In genomic region chr11:13271060-13271693, GRCh38 we compare ENCODE assay signal across 24 cellular contexts. TPM values are rescaled to one million over a fixed set of nuclear protein-coding genes. Genes with fewer than 3 reads are reported as not detected.
DNase-seq lines count a peak whose midpoint lies in the region; ATAC-seq and TF ChIP-seq lines count a peak whose summit lies in the region.
"Had no signal": no experiment of that assay in that cellular context is flagged by ENCODE, and none has a peak within 500 bp of the region (broad histone marks: within the 10 kb centered on the region; RNA-seq: fewer than 3 reads in every experiment).

No MANE protein-coding gene starts in this region.

- POLR2A ChIA-PET in PC-9 (lab: Charles Lee; ENCODE audit: unreplicated experiment) (no interaction called here), WTC11 (lab: Charles Lee) (no interaction called here)

- TF ChIP-seq CTCF in PC-9 (conservative IDR thresholded peaks at IDR 0.05), result no peak
- TF ChIP-seq CTCF in colonic mucosa (IDR thresholded peaks at IDR 0.05), result no peak
- TF ChIP-seq CTCF in transverse colon (IDR thresholded peaks at IDR 0.05), result no peak
- TF ChIP-seq CTCF in WTC11 (IDR thresholded peaks at IDR 0.05), result no peak
- TF ChIP-seq CTCF in foreskin fibroblast (IDR thresholded peaks at IDR 0.05; ENCODE audit: low read depth, low read length), result no peak

- H3K9me3 ChIP-seq in PC-9 (ENCODE audit: insufficient read depth, low read depth) (no peaks in the 10 kb centered on the region), colonic mucosa (no peaks in the 10 kb centered on the region), transverse colon (no peaks in the 10 kb centered on the region)
- H3K9me3 ChIP-seq: BLaER1 treated with 17β-estradiol and CSF1 and Interleukin-3, amounts not matched to agents 10 nM and 100 nM; SK-N-SH had no signal

- H3K27ac ChIP-seq in PC-9 (no peak overlapping the region), colonic mucosa (no peak overlapping the region), transverse colon (no peak overlapping the region)
- H3K27ac ChIP-seq: BLaER1 treated with 17β-estradiol and CSF1 and Interleukin-3, amounts not matched to agents 10 nM and 100 nM had no signal

- H3K4me2 ChIP-seq in PC-9, result peak overlapping the region; percentile 34; the same call in 1 of the 2 replicates
- H3K4me2 ChIP-seq: BLaER1 treated with 17β-estradiol and CSF1 and Interleukin-3, amounts not matched to agents 10 nM and 100 nM; SK-N-SH had no signal

- no peak overlapping the region for H3K4me3 ChIP-seq in PC-9
- no peak overlapping the region for H3K4me3 ChIP-seq in colonic mucosa
- no peak overlapping the region for H3K4me3 ChIP-seq in transverse colon
- H3K4me3 ChIP-seq in foreskin fibroblast (ENCODE audit: low read depth in 1 of 2, low read length in 2 of 2), result no peak overlapping the region
- H3K4me3 ChIP-seq: BLaER1 treated with 17β-estradiol and CSF1 and Interleukin-3, amounts not matched to agents 10 nM and 100 nM had no signal

- H3K36me3 Mint-ChIP-seq in activated T-cell treated with anti-CD3 and anti-CD28 coated beads, Interleukin-2, amount 50 U/mL, for 72 hours (ENCODE audit: insufficient read depth in 2 of 2), result no peaks in the 10 kb centered on the region
- H3K36me3 Mint-ChIP-seq in activated T-cell treated with anti-CD3 and anti-CD28 coated beads, Interleukin-2, amount 50 U/mL, for 24 hours (ENCODE audit: low read depth), result no peaks in the 10 kb centered on the region
- H3K36me3 Mint-ChIP-seq in WTC11, result no peaks in the 10 kb centered on the region
- H3K36me3 Mint-ChIP-seq: CD8-positive, alpha-beta T cell; IgD-negative memory B cell; T-cell had no signal

- no peak for ATAC-seq in activated T-cell treated with anti-CD3 and anti-CD28 coated beads, Interleukin-2, amount 50 U/mL, for 72 hours (replicated peaks in 1 of 2)
- no peak for ATAC-seq in WTC11
- ATAC-seq: CD8-positive, alpha-beta T cell; HCT116; T-cell had no signal

- H3K27me3 ChIP-seq in PC-9 (ENCODE audit: insufficient read depth, low read depth) (no peaks in the 10 kb centered on the region), colonic mucosa (no peaks in the 10 kb centered on the region), transverse colon (peaks cover 9% of the 10 kb centered on the region)

- H3K9ac ChIP-seq in colonic mucosa (ENCODE audit: low read depth in 2 of 2, low read length in 2 of 2), result no peak overlapping the region
- H3K9ac ChIP-seq: BLaER1 treated with 17β-estradiol and CSF1 and Interleukin-3, amounts not matched to agents 10 nM and 100 nM; SK-N-SH had no signal

- H4K20me1 ChIP-seq in PC-9 (ENCODE audit: insufficient read depth), result no peaks in the 10 kb centered on the region
- H4K20me1 ChIP-seq: BLaER1 treated with 17β-estradiol and CSF1 and Interleukin-3, amounts not matched to agents 10 nM and 100 nM had no signal

- WGBS in transverse colon (ENCODE audit: low coverage in 1 of 2), 2 donors, result 25% methylated on average over 1 of the region's 1 CpG; no CpG with 5 or more reads in 1 of the 2 donors

- no peak overlapping the region for H3K4me3 Mint-ChIP-seq in activated T-cell treated with anti-CD3 and anti-CD28 coated beads, Interleukin-2, amount 50 U/mL, for 72 hours
- H3K4me3 Mint-ChIP-seq in activated T-cell treated with anti-CD3 and anti-CD28 coated beads, Interleukin-2, amount 50 U/mL, for 24 hours, result no peak overlapping the region
- H3K4me3 Mint-ChIP-seq in WTC11, result no peak overlapping the region
- H3K4me3 Mint-ChIP-seq: CD8-positive, alpha-beta T cell; T-cell had no signal

- H3K9me2 ChIP-seq in PC-9 (ENCODE audit: insufficient read depth), result no peaks in the 10 kb centered on the region
- H3K9me2 ChIP-seq: SK-N-SH had no signal

- no peak for DNase-seq in activated T-cell treated with anti-CD3 and anti-CD28 coated beads, Interleukin-2, amount 50 U/mL, for 72 hours
- no peak for DNase-seq in activated T-cell treated with anti-CD3 and anti-CD28 coated beads, Interleukin-2, amount 50 U/mL, for 24 hours
- peak in 1 of 2 experiments; percentile 71 for DNase-seq in PC-9
- peak; percentile 71 for DNase-seq in colonic mucosa
- DNase-seq in transverse colon, result peak; percentile 41
- DNase-seq in DMS79 treated with DMSO at 0.1 percent for 48 hours (lab: John Stamatoyannopoulos, UW), result no peak
- no peak for DNase-seq in WTC11 (ENCODE audit: low spot score)
- DNase-seq in foreskin fibroblast, result no peak
- DNase-seq: 8988T; CD8-positive, alpha-beta T cell; DMS153; NCI-H1105; NCI-H146; NCI-H2029; NCI-H2227 treated with DMSO at 0.1 percent for 48 hours; NCI-H510A treated with DMSO at 0.1 percent for 48 hours; NCI-H748 treated with DMSO at 0.1 percent for 48 hours; NK-92 treated with Interleukin-12 subunit alpha and Interleukin-12 subunit beta, amount 100 ng/mL, for 24 hours; SIG-M5; SK-N-SH; T-cell had no signal

- peaks cover 63% of the 10 kb centered on the region for H3K27me3 Mint-ChIP-seq in activated T-cell treated with anti-CD3 and anti-CD28 coated beads, Interleukin-2, amount 50 U/mL, for 72 hours (ENCODE audit: low read depth)
- H3K27me3 Mint-ChIP-seq in activated T-cell treated with anti-CD3 and anti-CD28 coated beads, Interleukin-2, amount 50 U/mL, for 24 hours, result peaks cover 27% of the 10 kb centered on the region
- peaks cover 56% of the 10 kb centered on the region for H3K27me3 Mint-ChIP-seq in WTC11 (ENCODE audit: low read depth)

- H3F3A ChIP-seq in PC-9 (ENCODE audit: insufficient read depth, low read depth), result peaks cover 4% of the 10 kb centered on the region; the same call in 1 of the 2 replicates

- H3K4me1 Mint-ChIP-seq in activated T-cell treated with anti-CD3 and anti-CD28 coated beads, Interleukin-2, amount 50 U/mL, for 72 hours (ENCODE audit: low read depth), result peaks cover 6% of the 10 kb centered on the region
- peaks cover 7% of the 10 kb centered on the region for H3K4me1 Mint-ChIP-seq in activated T-cell treated with anti-CD3 and anti-CD28 coated beads, Interleukin-2, amount 50 U/mL, for 24 hours (ENCODE audit: low read depth)
- H3K4me1 Mint-ChIP-seq in WTC11, result peaks cover 4% of the 10 kb centered on the region

- H3K27ac Mint-ChIP-seq in activated T-cell treated with anti-CD3 and anti-CD28 coated beads, Interleukin-2, amount 50 U/mL, for 72 hours, result peak overlapping the region; percentile 27
- H3K27ac Mint-ChIP-seq in activated T-cell treated with anti-CD3 and anti-CD28 coated beads, Interleukin-2, amount 50 U/mL, for 24 hours, result no peak overlapping the region
- H3K27ac Mint-ChIP-seq in WTC11, result no peak overlapping the region
- H3K27ac Mint-ChIP-seq: CD8-positive, alpha-beta T cell; T-cell had no signal

- intact Hi-C loops in PC-9 (cut with micrococcal nuclease; ENCODE audit: unreplicated experiment), result no loop called here
- intact Hi-C loops in colonic mucosa (cut with DNase I), result no loop called here
- intact Hi-C loops in transverse colon (cut with DNase I; ENCODE audit: low total_unique reads), result no loop called here

- H3K9me3 Mint-ChIP-seq in activated T-cell treated with anti-CD3 and anti-CD28 coated beads, Interleukin-2, amount 50 U/mL, for 72 hours, result no peaks in the 10 kb centered on the region
- H3K9me3 Mint-ChIP-seq in activated T-cell treated with anti-CD3 and anti-CD28 coated beads, Interleukin-2, amount 50 U/mL, for 24 hours, result no peaks in the 10 kb centered on the region
- no peaks in the 10 kb centered on the region for H3K9me3 Mint-ChIP-seq in WTC11
- H3K9me3 Mint-ChIP-seq: CD8-positive, alpha-beta T cell; IgD-negative memory B cell; T-cell had no signal

- TF ChIP-seq POLR2A in transverse colon (IDR thresholded peaks at IDR 0.05), result no peak

- no peaks in the 10 kb centered on the region for H3K36me3 ChIP-seq in PC-9 (ENCODE audit: low read depth)
- H3K36me3 ChIP-seq in colonic mucosa, result no peaks in the 10 kb centered on the region
- no peaks in the 10 kb centered on the region for H3K36me3 ChIP-seq in transverse colon
- H3K36me3 ChIP-seq: BLaER1 treated with 17β-estradiol and CSF1 and Interleukin-3, amounts not matched to agents 10 nM and 100 nM had no signal

- no TSS peak for BruUV-seq in PC-9 (replicated peaks; lab: Mats Ljungman, UMichigan)

- H2AFZ ChIP-seq in PC-9, result no peak overlapping the region

- H3K4me1 ChIP-seq in PC-9 (replicated peaks; ENCODE audit: insufficient read depth), result peaks cover 14% of the 10 kb centered on the region; the same call in 1 of the 2 replicates
- peaks cover 2% of the 10 kb centered on the region for H3K4me1 ChIP-seq in colonic mucosa
- H3K4me1 ChIP-seq in transverse colon, result peaks cover 0 to 16% (median under 1%) of the 10 kb centered on the region in 4 donors

- CTCF ChIA-PET in PC-9 (lab: Charles Lee), result no interaction called here
- CTCF ChIA-PET in WTC11 (lab: Charles Lee), result no interaction called here

- in situ Hi-C loops in transverse colon (cut with MboI; ENCODE audit: low pct_ligation_motif_present in 1 of 4, low pct_unique_long_range_greater_than_20kb in 1 of 4, low sequenced_read_pairs in 3 of 4), result no loop called here

- no peaks in the 10 kb centered on the region for H3K79me2 ChIP-seq in PC-9 (ENCODE audit: low read depth)

- TF ChIP-seq EP300 in transverse colon (IDR thresholded peaks at IDR 0.05; ENCODE audit: low read depth), result no peak

TF ChIP-seq in WTC11, 78 proteins besides CTCF, POLR2A, EP300 and RAD21 (continues in another document):
- no peak for TF ChIP-seq MAX (CRISPR knock-in tag; IDR thresholded peaks at IDR 0.05)
- no peak for TF ChIP-seq SP1 (CRISPR knock-in tag; conservative IDR thresholded peaks at IDR 0.05)
- no peak for TF ChIP-seq ESRRA (CRISPR knock-in tag; IDR thresholded peaks at IDR 0.05; ENCODE audit: borderline replicate concordance)
- no peak for TF ChIP-seq ZBTB43 (CRISPR knock-in tag; IDR thresholded peaks at IDR 0.05)
- no peak for TF ChIP-seq JAZF1 (CRISPR knock-in tag; IDR thresholded peaks at IDR 0.05)

RNA-seq across cellular contexts. Expression of gene BMAL1, which starts 6.4 kb away (rescaled TPM):
- total RNA-seq in activated T-cell treated with anti-CD3 and anti-CD28 coated beads, Interleukin-2, amount 50 U/mL, for 72 hours, result 10 to 100 TPM; 29.6 to 43.5 TPM
- total RNA-seq in PC-9 (2021) (11.4 and 15.0 TPM in 2 replicates), colonic mucosa (10 to 100 TPM in 1 of 2 donors, 1 to 10 TPM in 1; 10.0 to 14.6 TPM), transverse colon (10 to 100 TPM; 20.7 to 48.6 (median 30.8) TPM), WTC11 (2021) (5.1 to 8.3 TPM (median 8.1 TPM) in 3 replicates)

Comparison
In these comparisons a context has a peak if more than half of its experiments do, and no peak if none do; other contexts are left out.
1. DNase-seq: peak in colonic mucosa (single experiment) and transverse colon (single experiment); none in activated T-cell treated with anti-CD3 and anti-CD28 coated beads, Interleukin-2, amount 50 U/mL, for 72 hours (0 of 2), activated T-cell treated with anti-CD3 and anti-CD28 coated beads, Interleukin-2, amount 50 U/mL, for 24 hours (single experiment), DMS79 treated with DMSO at 0.1 percent for 48 hours (single experiment), WTC11 (single experiment) and foreskin fibroblast (0 of 2).